27 cellular contexts compared by ENCODE assay signal in the genomic region with DNA sequence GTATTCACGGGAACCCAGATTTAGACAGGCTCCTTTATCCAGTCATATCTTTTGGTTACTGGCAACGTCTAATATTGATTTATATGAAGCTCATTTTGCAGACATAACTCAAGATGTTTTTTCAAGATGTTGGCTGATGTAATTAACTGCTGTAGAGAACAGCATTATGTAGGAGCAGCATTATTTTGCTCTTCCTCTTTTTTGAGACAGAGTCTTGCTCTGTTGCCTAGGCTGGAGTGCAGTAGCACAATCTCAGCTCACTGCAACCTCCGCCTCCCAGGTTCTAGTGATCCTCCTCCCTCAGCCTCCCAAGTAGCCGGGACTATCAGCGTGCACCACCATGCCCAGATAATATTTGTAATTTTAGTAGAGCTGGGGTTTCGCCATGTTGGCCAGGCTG. TPM values are rescaled to one million over a fixed set of nuclear protein-coding genes. Genes with fewer than 3 reads are reported as not detected.
A peak's percentile ranks its signal among the peaks of the same experiment; 100 is the strongest.
DNase-seq lines count a peak whose midpoint lies in the region; ATAC-seq, FAIRE-seq and TF ChIP-seq lines count a peak whose summit lies in the region.
"Had no signal": no experiment of that assay in that cellular context is flagged by ENCODE, and none has a peak within 500 bp of the region (broad histone marks: within the 10 kb centered on the region; RNA-seq: fewer than 3 reads in every experiment).

No MANE protein-coding gene starts in this region.

- no peak overlapping the region for H2AK5ac ChIP-seq in H1 (ENCODE audit: low read depth, low read length)

- no peak overlapping the region for H3K9ac ChIP-seq in H1 (replicated peaks in 1 of 4; ENCODE audit: extremely low read depth in 1 of 4, low read depth in 3 of 4, low read length in 3 of 4)
- H3K9ac ChIP-seq: BLaER1 treated with 17β-estradiol and CSF1 and Interleukin-3, amounts not matched to agents 10 nM and 100 nM; SK-N-SH had no signal

- peak overlapping the region; percentile 96 for H3K27ac Mint-ChIP-seq in nephron progenitor cell
- H3K27ac Mint-ChIP-seq: CD4-positive, alpha-beta T cell had no signal

- H4K8ac ChIP-seq in H1 (ENCODE audit: extremely low read depth, insufficient read depth, low read length): no peak overlapping the region

- no peak overlapping the region for H3K27ac ChIP-seq in H1 (ENCODE audit: low read depth, low read length)
- H3K27ac ChIP-seq: A549; BLaER1 treated with 17β-estradiol and CSF1 and Interleukin-3, amounts not matched to agents 10 nM and 100 nM had no signal

- H3K4me2 ChIP-seq in H1 (ENCODE audit: insufficient read depth in 1 of 2, low read depth in 2 of 2, low read length in 2 of 2): 0 out of 4 replicates have a peak overlapping the region, but pooled peaks of 1 of the 2 experiments have one; percentile 43
- H3K4me2 ChIP-seq: A549; BLaER1 treated with 17β-estradiol and CSF1 and Interleukin-3, amounts not matched to agents 10 nM and 100 nM; SK-N-SH had no signal

- H3K9me3 Mint-ChIP-seq in nephron progenitor cell: peaks cover 5% of the 10 kb centered on the region
- H3K9me3 Mint-ChIP-seq: CD4-positive, alpha-beta T cell had no signal

- TF ChIP-seq RAD21 in H1 (IDR thresholded peaks at IDR 0.05 in 1 of 2, conservative IDR thresholded peaks at IDR 0.05 in 1 of 2; ENCODE audit: low read depth in 2 of 2, low read length in 2 of 2): no peak

- DNase-seq in GM12891 (ENCODE audit: insufficient read length, low spot score): no peak
- DNase-seq in OCI-M1 (lab: John Stamatoyannopoulos, UW): peak; percentile 41
- DNase-seq in H1 (ENCODE audit: low read depth in 1 of 2, low spot score in 2 of 2): no peak
- no peak for DNase-seq in nephron progenitor cell
- no peak for DNase-seq in GM12892 (ENCODE audit: insufficient read length)
- no peak for DNase-seq in LoVo (ENCODE audit: low spot score)
- DNase-seq: AML-193; CD4-positive, alpha-beta T cell; DMS53; GDM1; KG1; MM.1S; NCI-H1092; NCI-H1436; NCI-H187; NCI-H2081 treated with DMSO at 0.1 percent for 48 hours; NCI-H2171; NCI-H226; NCI-H510A had no signal

- no peak overlapping the region for H3K14ac ChIP-seq in H1 (ENCODE audit: insufficient read length)

- no peak overlapping the region for H3K56ac ChIP-seq in H1 (replicated peaks; ENCODE audit: insufficient read length, low read depth, low read length)

- no peak overlapping the region for H2BK5ac ChIP-seq in H1 (ENCODE audit: low read depth, low read length)

- no peaks in the 10 kb centered on the region for H3K27me3 ChIP-seq in H1 (replicated peaks in 1 of 4; ENCODE audit: control insufficient read depth in 3 of 4, extremely low read depth in 1 of 4, insufficient read depth in 3 of 4, low read length in 3 of 4)
- H3K27me3 ChIP-seq: BLaER1 treated with 17β-estradiol and CSF1 and Interleukin-3, amounts not matched to agents 10 nM and 100 nM had no signal

- H3K4me1 Mint-ChIP-seq in nephron progenitor cell: peaks cover 30% of the 10 kb centered on the region

- H4K5ac ChIP-seq in H1 (ENCODE audit: insufficient read length, low read depth, low read length): no peak overlapping the region

- TF ChIP-seq POLR2A in GM12891 (IDR thresholded peaks at IDR 0.05; ENCODE audit: low read depth, low read length) (no peak), H1 (IDR thresholded peaks at IDR 0.05; ENCODE audit: control extremely low read depth in 1 of 2, low read depth in 2 of 2, low read length in 2 of 2) (no peak), GM12892 (IDR thresholded peaks at IDR 0.05; ENCODE audit: low read depth, low read length) (no peak)

- H2BK120ac ChIP-seq in H1 (replicated peaks; ENCODE audit: low read depth, low read length): no peak overlapping the region

- no peak overlapping the region for H3K18ac ChIP-seq in H1 (ENCODE audit: extremely low read depth, low read length)

- H4K91ac ChIP-seq in H1 (replicated peaks; ENCODE audit: insufficient read length, low read length): no peak overlapping the region

- H2AFZ ChIP-seq in H1 (ENCODE audit: low read length): peak overlapping the region; percentile 58; the same call in 1 of the 2 replicates

- H2BK15ac ChIP-seq in H1 (ENCODE audit: low read length): no peak overlapping the region

- no peaks in the 10 kb centered on the region for H3K79me2 ChIP-seq in H1 (ENCODE audit: control insufficient read depth in 1 of 2, insufficient read depth in 2 of 2, low read length in 2 of 2)

- H2BK12ac ChIP-seq in H1 (ENCODE audit: low read depth, low read length): no peak overlapping the region

- no peaks in the 10 kb centered on the region for H3K36me3 ChIP-seq in H1 (ENCODE audit: control insufficient read depth in 2 of 4, insufficient read depth in 4 of 4, low read length in 3 of 4)
- H3K36me3 ChIP-seq: BLaER1 treated with 17β-estradiol and CSF1 and Interleukin-3, amounts not matched to agents 10 nM and 100 nM had no signal

- no peaks in the 10 kb centered on the region for H3K9me3 ChIP-seq in H1 (ENCODE audit: insufficient read depth in 2 of 2, low read depth in 1 of 2, low read length in 1 of 2)
- H3K9me3 ChIP-seq: BLaER1 treated with 17β-estradiol and CSF1 and Interleukin-3, amounts not matched to agents 10 nM and 100 nM; SK-N-SH had no signal

- H3K36me3 Mint-ChIP-seq in nephron progenitor cell (ENCODE audit: low read depth): no peaks in the 10 kb centered on the region

- no peak overlapping the region for H2BK20ac ChIP-seq in H1 (ENCODE audit: low read length)

- peaks cover 0 to 9% (median 0%) of the 10 kb centered on the region in 4 experiments; a peak in 1 of 7 replicates for H3K4me1 ChIP-seq in H1 (replicated peaks in 1 of 4; ENCODE audit: control insufficient read depth in 3 of 4, insufficient read depth in 4 of 4, low read length in 3 of 4)
- H3K4me1 ChIP-seq: A549; BLaER1 treated with 17β-estradiol and CSF1 and Interleukin-3, amounts not matched to agents 10 nM and 100 nM had no signal

- no peak for TF ChIP-seq CTCF in H1 (IDR thresholded peaks at IDR 0.05; ENCODE audit: control extremely low read depth in 1 of 3, insufficient read depth in 1 of 3, low read depth in 1 of 3, low read length in 3 of 3)
- no peak for TF ChIP-seq CTCF in nephron progenitor cell (IDR thresholded peaks at IDR 0.05)

- no peak overlapping the region for H3K23ac ChIP-seq in H1 (ENCODE audit: insufficient read length)

- H3K79me1 ChIP-seq in H1 (ENCODE audit: low read depth, low read length): no peaks in the 10 kb centered on the region

- no peak overlapping the region for H3K4me3 ChIP-seq in H1 (ENCODE audit: extremely low read depth in 1 of 4, insufficient read depth in 2 of 4, low read depth in 3 of 4, low read length in 4 of 4)
- H3K4me3 ChIP-seq: A549; BLaER1 treated with 17β-estradiol and CSF1 and Interleukin-3, amounts not matched to agents 10 nM and 100 nM had no signal

- H4K20me1 ChIP-seq in H1 (replicated peaks in 1 of 2; ENCODE audit: control insufficient read depth in 1 of 2, insufficient read depth in 2 of 2, low read length in 2 of 2): no peaks in the 10 kb centered on the region
- H4K20me1 ChIP-seq: BLaER1 treated with 17β-estradiol and CSF1 and Interleukin-3, amounts not matched to agents 10 nM and 100 nM had no signal

- FAIRE-seq in GM12891 (lab: Jason Lieb, UNC) (no peak), H1 (lab: Jason Lieb, UNC) (no peak), GM12892 (lab: Jason Lieb, UNC) (no peak)
- FAIRE-seq: A549, GM19239, H54, HTR-8/SVneo had no signal

- POLR2A ChIA-PET in H1 (lab: Charles Lee; ENCODE audit: partially characterized antibody): interaction anchor here (0.6 kb wide), 1 partner anchor 101 kb away, joined by 5 read pairs; no protein-coding TSS in a partner anchor

- H3K27me3 Mint-ChIP-seq in nephron progenitor cell (ENCODE audit: low read depth, poor library complexity): peaks cover 5% of the 10 kb centered on the region

- no peak overlapping the region for H3K4me3 Mint-ChIP-seq in nephron progenitor cell
- H3K4me3 Mint-ChIP-seq: CD4-positive, alpha-beta T cell had no signal

- no peak for ATAC-seq in HG03378 (IDR thresholded peaks at IDR 0.05; ENCODE audit: unreplicated experiment)
- ATAC-seq: Panc1 had no signal

- TF ChIP-seq EP300 in H1 (IDR thresholded peaks at IDR 0.05; ENCODE audit: borderline replicate concordance in 1 of 2, low read depth in 2 of 2, low read length in 2 of 2): no peak

- CTCF ChIA-PET in H1 (lab: Charles Lee; ENCODE audit: partially characterized antibody): interaction anchor here (0.8 to 1.6 kb wide), 3 partner anchors 19 to 346 kb away, joined by 3 to 8 read pairs (median 3); no protein-coding TSS in a partner anchor

- H3K4ac ChIP-seq in H1 (replicated peaks; ENCODE audit: insufficient read length, low read depth, low read length): no peak overlapping the region

- no peaks in the 10 kb centered on the region for H3K23me2 ChIP-seq in H1 (ENCODE audit: low read depth, low read length)

- WGBS in H1 (ENCODE audit: extremely low coverage in 1 of 2, insufficient coverage in 1 of 2, insufficient read length in 1 of 2, insufficient replicate concordance in 2 of 2, low coverage in 1 of 2, low lambda C conversion rate in 2 of 2, missing lambda C conversion rate in 1 of 2), 2 experiments: 91% methylated on average over 5 of the region's 6 CpGs; no CpG with 5 or more reads in 1 of the 2 experiments

TF ChIP-seq in GM12891, 5 proteins besides CTCF, POLR2A, EP300 and RAD21:
- peak; percentile 46 for TF ChIP-seq SPI1 (IDR thresholded peaks at IDR 0.05; ENCODE audit: low read depth, low read length)
- no peak for TF ChIP-seq TAF1 (IDR thresholded peaks at IDR 0.05; ENCODE audit: low read depth, low read length)

TF ChIP-seq in H1, 55 proteins besides CTCF, POLR2A, EP300 and RAD21 (continues in another document):
- TF ChIP-seq KDM5A (IDR thresholded peaks at IDR 0.05; ENCODE audit: low read length): no peak
- no peak for TF ChIP-seq SAP30 (IDR thresholded peaks at IDR 0.05; ENCODE audit: insufficient read depth, insufficient replicate concordance, low read length)

RNA-seq across cellular contexts. Expression of a gene that starts 10.1 kb away (rescaled TPM):
- polyA plus RNA-seq in GM12891 (2012; ENCODE audit: low read depth, missing spikeins): 5.5 TPM
- total RNA-seq in H1 (2021; fragmentation: NEBNext Ultra II Directional; extraction: Animal tissue kit (Norgen Biotek cat#: 25700)): 9.0 and 10.9 TPM in 2 replicates
- 2.8 and 4.5 TPM in 2 replicates for polyA plus RNA-seq in H1 (2011; rRNA removed)
- 6.3 TPM for polyA plus RNA-seq in H1 (2011; cell fraction: cytosol; rRNA removed)
- 5.0 TPM for polyA plus RNA-seq in H1 (2011; cell fraction: nucleus; rRNA removed)
- polyA plus RNA-seq in H1 (2012, experiment 1 of 2): 4.8 to 7.1 TPM (median 6.5 TPM) in 4 replicates
- 1.1 TPM for polyA plus RNA-seq in H1 (2012, experiment 2 of 2)
- polyA plus RNA-seq in H1 (2013, experiment 1 of 2): 4.1 TPM
- polyA plus RNA-seq in H1 (2013, experiment 2 of 2): 4.3 TPM
- 16.9 and 17.5 TPM in 2 replicates for polyA minus RNA-seq in H1 (2011; rRNA and poly(A)+ RNA removed)
- 5.8 TPM for polyA minus RNA-seq in H1 (2011; cell fraction: cytosol; rRNA and poly(A)+ RNA removed)
- polyA minus RNA-seq in H1 (2011; cell fraction: nucleus; rRNA and poly(A)+ RNA removed): 36.7 TPM
- polyA plus RNA-seq in GM12892 (2012; ENCODE audit: missing spikeins): 9.7 TPM
